In the genomic region with DNA sequence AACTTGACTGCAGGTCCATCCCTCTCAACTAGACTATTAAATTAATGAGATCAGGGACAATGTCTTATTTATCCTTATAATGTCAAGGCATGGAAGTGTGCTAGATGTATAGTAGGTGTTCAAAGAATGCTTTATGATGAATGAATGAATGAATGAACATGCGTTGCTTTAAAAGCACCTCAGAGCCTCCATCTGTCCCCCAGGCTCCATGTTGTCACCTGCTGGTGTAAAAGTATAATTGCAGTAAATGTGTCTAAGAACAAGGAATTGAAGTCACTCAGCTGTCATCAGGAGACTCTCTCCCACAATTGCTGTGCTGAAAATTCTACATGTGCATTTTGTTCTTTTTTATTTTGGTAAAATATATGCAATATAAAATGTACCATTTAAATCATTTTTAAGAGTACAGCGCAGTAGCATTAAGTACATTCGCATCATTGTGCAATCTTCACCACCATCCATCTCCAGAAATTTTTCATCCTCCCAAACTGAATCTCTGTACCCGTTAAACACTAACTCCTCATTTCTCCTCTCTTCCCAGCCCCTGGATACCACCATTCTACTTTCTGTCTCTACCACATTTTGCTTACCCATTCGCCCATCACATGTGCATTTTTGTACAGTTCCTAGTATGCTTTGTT, we compare ENCODE assay signal across 8 cellular contexts. TPM values are rescaled to one million over a fixed set of nuclear protein-coding genes. Genes with fewer than 3 reads are reported as not detected.
A peak's percentile ranks its signal among the peaks of the same experiment; 100 is the strongest.
DNase-seq lines count a peak whose midpoint lies in the region; ATAC-seq and TF ChIP-seq lines count a peak whose summit lies in the region.

No MANE protein-coding gene starts in this region.

- no peak overlapping the region for H3K27ac ChIP-seq in PC-3 (ENCODE audit: low read length)

- ATAC-seq in natural killer cell: peak in 2 of 3 donors; percentile 52 to 61
- no peak for ATAC-seq in natural killer cell treated with Interleukin-12 subunit alpha and Interleukin-12 subunit beta and Interleukin-15 and Interleukin-18, amount 100 ng/mL, for 72 hours
- peak; percentile 71 for ATAC-seq in PC-3
- no peak for ATAC-seq in HG03521 (IDR thresholded peaks at IDR 0.05; ENCODE audit: unreplicated experiment)
- ATAC-seq in HG02981 (IDR thresholded peaks at IDR 0.05; ENCODE audit: unreplicated experiment): no peak
- no peak for ATAC-seq in GM21786 (IDR thresholded peaks at IDR 0.05; ENCODE audit: unreplicated experiment)
- no peak for ATAC-seq in HG02759 (IDR thresholded peaks at IDR 0.05; ENCODE audit: unreplicated experiment)

- intact Hi-C loops in natural killer cell (cut with micrococcal nuclease) (no loop called here), PC-3 (cut with micrococcal nuclease) (loop anchor here (5.0 kb wide), 1 partner anchor 66 kb away; no protein-coding TSS in a partner anchor)

- H2AFZ ChIP-seq in PC-3 (ENCODE audit: low read length): no peak overlapping the region

- peaks cover 97% of the 10 kb centered on the region for H3K27me3 ChIP-seq in PC-3 (ENCODE audit: low read length)

- H3K9me3 ChIP-seq in PC-3 (ENCODE audit: low read length): no peaks in the 10 kb centered on the region

- CTCF ChIA-PET in PC-3 (lab: Charles Lee): interaction anchor here (0.7 kb wide), 1 partner anchor 119 kb away, joined by 3 read pairs; no protein-coding TSS in a partner anchor

- no peaks in the 10 kb centered on the region for H3K9me3 Mint-ChIP-seq in natural killer cell
- H3K9me3 Mint-ChIP-seq in natural killer cell treated with Interleukin-12 subunit alpha and Interleukin-12 subunit beta and Interleukin-15 and Interleukin-18, amount 100 ng/mL, for 72 hours: no peaks in the 10 kb centered on the region

- H3K4me1 ChIP-seq in PC-3 (ENCODE audit: insufficient read depth, low read length): no peaks in the 10 kb centered on the region

- H3K4me2 ChIP-seq in PC-3 (ENCODE audit: low read length): no peak overlapping the region

- H3K36me3 Mint-ChIP-seq in natural killer cell: no peaks in the 10 kb centered on the region
- no peaks in the 10 kb centered on the region for H3K36me3 Mint-ChIP-seq in natural killer cell treated with Interleukin-12 subunit alpha and Interleukin-12 subunit beta and Interleukin-15 and Interleukin-18, amount 100 ng/mL, for 72 hours

- POLR2A ChIA-PET in PC-3 (lab: Charles Lee; ENCODE audit: unreplicated experiment): no interaction called here

- DNase-seq in natural killer cell (no peak), PC-3 (peak; percentile 42), foreskin fibroblast (no peak)
- DNase-seq in natural killer cell treated with Interleukin-12 subunit alpha and Interleukin-12 subunit beta and Interleukin-15 and Interleukin-18, amount 100 ng/mL, for 72 hours (ENCODE audit: low spot score): no peak

- H3K4me3 ChIP-seq in PC-3 (ENCODE audit: low read length): no peak overlapping the region
- H3K4me3 ChIP-seq in foreskin fibroblast (ENCODE audit: low read depth in 1 of 2, low read length in 2 of 2): no peak overlapping the region

- peaks cover 10 to 28% of the 10 kb centered on the region in 2 donors for H3K27me3 Mint-ChIP-seq in natural killer cell (ENCODE audit: low read depth in 2 of 2)
- peaks cover 20 to 41% of the 10 kb centered on the region in 2 donors for H3K27me3 Mint-ChIP-seq in natural killer cell treated with Interleukin-12 subunit alpha and Interleukin-12 subunit beta and Interleukin-15 and Interleukin-18, amount 100 ng/mL, for 72 hours

- no peaks in the 10 kb centered on the region for H3K9me2 ChIP-seq in PC-3 (replicated peaks; ENCODE audit: low read length)

- H4K20me1 ChIP-seq in PC-3 (ENCODE audit: low read length): no peaks in the 10 kb centered on the region

- no peaks in the 10 kb centered on the region for H3K36me3 ChIP-seq in PC-3 (ENCODE audit: low read depth, low read length)

- H3K79me2 ChIP-seq in PC-3 (ENCODE audit: low read length): no peaks in the 10 kb centered on the region

- TF ChIP-seq CTCF in natural killer cell (IDR thresholded peaks at IDR 0.05) (peak; percentile 58), PC-3 (conservative IDR thresholded peaks at IDR 0.05; ENCODE audit: low read depth, low read length) (peak; percentile 75), foreskin fibroblast (IDR thresholded peaks at IDR 0.05; ENCODE audit: low read depth, low read length) (peak; percentile 39)

- BruUV-seq in PC-3 (replicated peaks; lab: Mats Ljungman, UMichigan): no TSS peak

- H3K4me1 Mint-ChIP-seq in natural killer cell: no peaks in the 10 kb centered on the region
- no peaks in the 10 kb centered on the region for H3K4me1 Mint-ChIP-seq in natural killer cell treated with Interleukin-12 subunit alpha and Interleukin-12 subunit beta and Interleukin-15 and Interleukin-18, amount 100 ng/mL, for 72 hours (ENCODE audit: low read depth in 2 of 2)

- H3F3A ChIP-seq in PC-3 (ENCODE audit: low read length, unreplicated experiment): no peaks in the 10 kb centered on the region

- H3K9ac ChIP-seq in PC-3 (ENCODE audit: low read length): no peak overlapping the region

- H3K4me3 Mint-ChIP-seq in natural killer cell: no peak overlapping the region
- no peak overlapping the region for H3K4me3 Mint-ChIP-seq in natural killer cell treated with Interleukin-12 subunit alpha and Interleukin-12 subunit beta and Interleukin-15 and Interleukin-18, amount 100 ng/mL, for 72 hours

- no peak overlapping the region for H3K27ac Mint-ChIP-seq in natural killer cell
- no peak overlapping the region for H3K27ac Mint-ChIP-seq in natural killer cell treated with Interleukin-12 subunit alpha and Interleukin-12 subunit beta and Interleukin-15 and Interleukin-18, amount 100 ng/mL, for 72 hours

RNA-seq across cellular contexts. Expression of a gene that starts 52.6 kb away (rescaled TPM):
- total RNA-seq in natural killer cell (10 to 100 TPM; 10.9 to 15.0 (median 12.6) TPM), PC-3 (2014; rRNA removed) (0.15 and 0.23 TPM in 2 replicates)
- total RNA-seq in natural killer cell treated with Interleukin-12 subunit alpha and Interleukin-12 subunit beta and Interleukin-15 and Interleukin-18, amount 100 ng/mL, for 72 hours: 1 to 10 TPM; 1.2 TPM

Comparison
In these comparisons a context has a peak if more than half of its experiments do, and no peak if none do; other contexts are left out.
1. ATAC-seq: peak in natural killer cell (2 of 3) and PC-3 (single experiment); none in natural killer cell treated with Interleukin-12 subunit alpha and Interleukin-12 subunit beta and Interleukin-15 and Interleukin-18, amount 100 ng/mL, for 72 hours (0 of 2), HG03521 (single experiment), HG02981 (single experiment), GM21786 (single experiment) and HG02759 (single experiment).
2. Peak in every context shown above with its lines, with median percentiles within 50 percentile points of each other: CTCF ChIP-seq.